Comparison of ENCODE assay signal across 17 cellular contexts in genomic region chr2:62687644-62688043, GRCh38. TPM values are rescaled to one million over a fixed set of nuclear protein-coding genes. Genes with fewer than 3 reads are reported as not detected.
A peak's percentile ranks its signal among the peaks of the same experiment; 100 is the strongest.
DNase-seq lines count a peak whose midpoint lies in the region; ATAC-seq and TF ChIP-seq lines count a peak whose summit lies in the region.
"Had no signal": no experiment of that assay in that cellular context is flagged by ENCODE, and none has a peak within 500 bp of the region (broad histone marks: within the 10 kb centered on the region; RNA-seq: fewer than 3 reads in every experiment).

No MANE protein-coding gene starts in this region.

- H3K36me3 ChIP-seq in DND-41 (ENCODE audit: insufficient read depth, low read length) = no peaks in the 10 kb centered on the region
- H3K36me3 ChIP-seq in mesenchymal stem cell (ENCODE audit: control insufficient read depth in 1 of 2, insufficient read depth in 2 of 2, low read depth in 1 of 2, low read length in 2 of 2) = no peaks in the 10 kb centered on the region
- H3K36me3 ChIP-seq: BLaER1 treated with 17β-estradiol and CSF1 and Interleukin-3, amounts not matched to agents 10 nM and 100 nM had no signal

- H3K23ac ChIP-seq in mesenchymal stem cell (ENCODE audit: low read length in 2 of 2) = no peak overlapping the region

- H4K20me1 ChIP-seq in DND-41 (ENCODE audit: insufficient read depth, low read length) = no peaks in the 10 kb centered on the region
- H4K20me1 ChIP-seq: BLaER1 treated with 17β-estradiol and CSF1 and Interleukin-3, amounts not matched to agents 10 nM and 100 nM had no signal

- no peak overlapping the region for H2BK120ac ChIP-seq in mesenchymal stem cell (ENCODE audit: low read depth, low read length)

- no peak overlapping the region for H3K4ac ChIP-seq in mesenchymal stem cell (ENCODE audit: low read depth in 1 of 2, low read length in 2 of 2)

- H3K9me3 ChIP-seq in DND-41 (ENCODE audit: insufficient read depth, low read length, severe bottlenecking) (no peaks in the 10 kb centered on the region), mesenchymal stem cell (ENCODE audit: control insufficient read depth, low read length) (no peaks in the 10 kb centered on the region)
- H3K9me3 ChIP-seq: A549; BLaER1 treated with 17β-estradiol and CSF1 and Interleukin-3, amounts not matched to agents 10 nM and 100 nM had no signal

- no peaks in the 10 kb centered on the region for H3K4me1 ChIP-seq in DND-41 (ENCODE audit: insufficient read depth, low read length)
- H3K4me1 ChIP-seq in mesenchymal stem cell (ENCODE audit: control insufficient read depth, insufficient read depth, low read depth, low read length) = no peaks in the 10 kb centered on the region

- WGBS in mesenchymal stem cell = 65% methylated on average over 2 of the region's 2 CpGs

- H3K79me2 ChIP-seq in DND-41 (ENCODE audit: insufficient read depth, low read length) = no peaks in the 10 kb centered on the region

- H2BK12ac ChIP-seq in mesenchymal stem cell (ENCODE audit: low read length in 2 of 2) = no peak overlapping the region

- no peak overlapping the region for H2BK15ac ChIP-seq in mesenchymal stem cell (ENCODE audit: low read depth, poor library complexity, severe bottlenecking)

- H2AFZ ChIP-seq in DND-41 (ENCODE audit: low read depth, low read length) = no peak overlapping the region
- no peak overlapping the region for H2AFZ ChIP-seq in mesenchymal stem cell (ENCODE audit: low read depth, low read length)

- H3K4me2 ChIP-seq in DND-41 (ENCODE audit: insufficient read depth, low read length) = no peak overlapping the region
- no peak overlapping the region for H3K4me2 ChIP-seq in mesenchymal stem cell (ENCODE audit: low read length, poor library complexity, severe bottlenecking)
- H3K4me2 ChIP-seq: A549; BLaER1 treated with 17β-estradiol and CSF1 and Interleukin-3, amounts not matched to agents 10 nM and 100 nM had no signal

- TF ChIP-seq CTCF in DND-41 (IDR thresholded peaks at IDR 0.05; ENCODE audit: borderline replicate concordance, extremely low read depth, low read length, poor library complexity, severe bottlenecking) = no peak

- H2AK5ac ChIP-seq in mesenchymal stem cell (ENCODE audit: low read length, severe bottlenecking) = no peak overlapping the region

- H3K27me3 ChIP-seq in DND-41 (ENCODE audit: insufficient read depth, low read length, poor library complexity) = peaks cover 3% of the 10 kb centered on the region
- H3K27me3 ChIP-seq in mesenchymal stem cell (ENCODE audit: control insufficient read depth in 1 of 2, insufficient read depth in 1 of 2, low read length in 2 of 2) = no peaks in the 10 kb centered on the region
- H3K27me3 ChIP-seq: BLaER1 treated with 17β-estradiol and CSF1 and Interleukin-3, amounts not matched to agents 10 nM and 100 nM had no signal

- H4K8ac ChIP-seq in mesenchymal stem cell (ENCODE audit: low read length) = no peak overlapping the region

- H3K4me3 ChIP-seq in DND-41 (ENCODE audit: low read depth in 1 of 2, low read length in 2 of 2) (no peak overlapping the region), mesenchymal stem cell (ENCODE audit: insufficient read depth in 1 of 2, low read depth in 1 of 2, low read length in 2 of 2) (no peak overlapping the region)
- H3K4me3 ChIP-seq: A549; BLaER1 treated with 17β-estradiol and CSF1 and Interleukin-3, amounts not matched to agents 10 nM and 100 nM had no signal

- H2BK5ac ChIP-seq in mesenchymal stem cell (ENCODE audit: low read depth, low read length, poor library complexity, severe bottlenecking) = no peak overlapping the region

- H4K91ac ChIP-seq in mesenchymal stem cell (ENCODE audit: low read length) = no peak overlapping the region

- ATAC-seq in DND-41 (ENCODE audit: insufficient read depth, low read depth) (peak; percentile 45; the same call in 1 of the 3 replicates), GM18870 (IDR thresholded peaks at IDR 0.05; ENCODE audit: unreplicated experiment) (no peak), GM21529 (IDR thresholded peaks at IDR 0.05; ENCODE audit: unreplicated experiment) (no peak), GM19035 (IDR thresholded peaks at IDR 0.05; ENCODE audit: unreplicated experiment) (no peak)

- no peak overlapping the region for H3K18ac ChIP-seq in mesenchymal stem cell (ENCODE audit: low read depth in 1 of 2, low read length in 2 of 2)

- no peak overlapping the region for H3K14ac ChIP-seq in mesenchymal stem cell (ENCODE audit: low read length in 2 of 2)

- H3K79me1 ChIP-seq in mesenchymal stem cell (replicated peaks; ENCODE audit: low read length, poor library complexity, severe bottlenecking) = no peaks in the 10 kb centered on the region

- H3K9ac ChIP-seq in DND-41 (ENCODE audit: low read depth, low read length) (no peak overlapping the region), mesenchymal stem cell (ENCODE audit: low read length) (no peak overlapping the region)
- H3K9ac ChIP-seq: BLaER1 treated with 17β-estradiol and CSF1 and Interleukin-3, amounts not matched to agents 10 nM and 100 nM had no signal

- H3K27ac ChIP-seq in DND-41 (ENCODE audit: low read length) (no peak overlapping the region), mesenchymal stem cell (ENCODE audit: low read length, poor library complexity, severe bottlenecking) (no peak overlapping the region)
- H3K27ac ChIP-seq: A549; BLaER1 treated with 17β-estradiol and CSF1 and Interleukin-3, amounts not matched to agents 10 nM and 100 nM had no signal

- no peak for DNase-seq in DND-41
- peak; percentile 70 for DNase-seq in M059J (ENCODE audit: low read depth)
- DNase-seq in amniotic stem cell (lab: John Stamatoyannopoulos, UW) = peak; percentile 15
- peak; percentile 33 for DNase-seq in mesenchymal stem cell
- DNase-seq: CD8-positive, alpha-beta memory T cell; HCEC 1CT; KBM-7; NCI-H1048; NCI-H1436 treated with DMSO at 0.1 percent for 48 hours; NCI-H2029 treated with DMSO at 0.1 percent for 48 hours; NCI-H2171 treated with DMSO at 0.1 percent for 48 hours; NCI-H748 treated with DMSO at 0.1 percent for 48 hours had no signal

RNA-seq across cellular contexts. Expression of gene EHBP1, which starts 17.9 kb away (rescaled TPM):
- total RNA-seq in M059J (2014; rRNA removed; shearing (Covaris generic)) = 41.0 and 50.2 TPM in 2 replicates
- 26.8 TPM for polyA plus RNA-seq in mesenchymal stem cell (2013, experiment 1 of 2)
- 26.1 TPM for polyA plus RNA-seq in mesenchymal stem cell (2013, experiment 2 of 2)
